In the genomic region with DNA sequence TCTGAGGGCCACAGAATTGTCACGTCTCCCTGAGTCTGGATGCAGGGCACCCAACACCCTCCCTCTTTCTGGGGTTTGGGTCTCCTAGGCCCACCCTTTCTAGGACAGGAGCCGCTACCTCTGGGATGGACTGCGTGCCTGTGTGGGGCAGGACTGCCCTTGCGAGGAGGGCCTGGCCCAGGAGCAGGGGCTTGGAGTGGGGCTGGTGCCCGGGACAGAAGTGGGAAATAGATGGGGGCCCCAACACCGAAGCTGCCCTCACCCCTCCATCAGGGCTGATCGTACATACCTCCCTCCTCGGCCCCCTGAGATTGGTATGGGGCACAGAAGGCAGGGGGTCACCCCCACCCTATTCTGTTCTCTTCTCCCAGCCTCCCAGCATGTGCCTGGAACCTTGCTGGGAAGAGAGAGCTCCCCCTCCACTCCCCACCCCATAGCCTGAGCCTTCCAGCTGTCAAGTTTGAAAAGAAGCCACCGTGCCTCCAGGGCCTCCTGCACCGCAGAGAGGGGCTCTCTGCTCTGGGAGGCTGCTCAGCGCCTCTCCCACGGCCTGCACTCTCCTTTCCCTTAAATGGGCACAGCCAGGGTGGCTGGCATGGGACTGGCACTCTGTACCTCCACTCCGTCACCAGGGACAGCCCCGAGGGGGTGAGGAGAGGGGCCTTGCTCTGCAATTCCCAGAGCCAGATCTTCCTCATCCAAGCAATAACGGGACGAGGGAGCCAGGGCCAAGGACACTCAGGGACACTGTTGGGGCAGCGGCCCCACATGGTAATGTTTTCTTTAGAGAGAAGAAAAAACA, we compare ENCODE assay signal across 15 cellular contexts. TPM values are rescaled to one million over a fixed set of nuclear protein-coding genes. Genes with fewer than 3 reads are reported as not detected.
DNase-seq lines count a peak whose midpoint lies in the region; ATAC-seq and TF ChIP-seq lines count a peak whose summit lies in the region.
"Had no signal": no experiment of that assay in that cellular context is flagged by ENCODE, and none has a peak within 500 bp of the region (broad histone marks: within the 10 kb centered on the region; RNA-seq: fewer than 3 reads in every experiment).

No MANE protein-coding gene starts in this region.

- ATAC-seq in heart right ventricle (peak in 3 of 8 donors; percentile 28 to 39 (median 35)), left cardiac atrium (no peak), GM19035 (IDR thresholded peaks at IDR 0.05; ENCODE audit: unreplicated experiment) (no peak)
- ATAC-seq: left colon, SK-N-SH treated with all-trans-retinoic acid at 6 μM for 48 hours had no signal

- H3K4me1 ChIP-seq in heart right ventricle (peaks cover 0 to 24% (median 17%) of the 10 kb centered on the region in 9 donors), adrenal gland (replicated peaks in 1 of 2) (peaks cover 8 to 16% of the 10 kb centered on the region in 2 donors)
- H3K4me1 ChIP-seq: HAP-1 had no signal

- intact Hi-C loops in heart right ventricle (cut with DNase I) (loop anchor here in 5 of 10 donors (5.0 to 10.0 kb wide), 4 partner anchors 33 to 124 kb away; no protein-coding TSS in a partner anchor), left cardiac atrium (cut with DNase I) (no loop called here), adrenal gland (cut with DNase I) (loop anchor here in 1 of 2 donors (5.0 kb wide), 1 partner anchor 33 kb away; no protein-coding TSS in a partner anchor)

- H3K36me3 Mint-ChIP-seq in neural crest cell (ENCODE audit: low read depth) = no peaks in the 10 kb centered on the region
- H3K36me3 Mint-ChIP-seq: activated naive CD8-positive, alpha-beta T cell treated with anti-CD3 and anti-CD28 coated beads, Interleukin-2, amount 10 ng/mL, durations not matched to agents 7 days and 5 days had no signal

- WGBS in heart right ventricle, 2 donors = 75 to 84% methylated on average over 17 of the region's 17 CpGs
- WGBS in adrenal gland, 4 donors = 61 to 86% (median 81%) methylated on average over 7 to 17 of the region's 17 CpGs

- no peak for TF ChIP-seq CTCF in heart right ventricle (IDR thresholded peaks at IDR 0.05)
- TF ChIP-seq CTCF in neural crest cell (conservative IDR thresholded peaks at IDR 0.05) = no peak
- TF ChIP-seq CTCF in adrenal gland (IDR thresholded peaks at IDR 0.05) = no peak

- DNase-seq in heart right ventricle (no peak), left cardiac atrium (no peak), neural crest cell (ENCODE audit: low read depth, low spot score) (no peak), adrenal gland (no peak), NCI-H2227 (lab: John Stamatoyannopoulos, UW; ENCODE audit: unreplicated experiment) (no peak)
- DNase-seq in activated CD4-positive, CD25-positive, alpha-beta regulatory T cell treated with anti-CD3 and anti-CD28 coated beads, Interleukin-2, amount 50 U/mL, for 72 hours = no peak
- DNase-seq: DMS153; left colon; NCI-H345; stimulated activated CD4-positive, alpha-beta T cell treated with anti-CD3 and anti-CD28 coated beads, Interleukin-4, amount 100 ng/mL, for 4 hours had no signal

- H3K27me3 ChIP-seq in heart right ventricle (peaks cover 13 to 71% (median 62%) of the 10 kb centered on the region in 7 donors), adrenal gland (peaks cover 24% of the 10 kb centered on the region)

- peak overlapping the region; percentile 16 for H3K4me3 Mint-ChIP-seq in neural crest cell

- H3K27ac ChIP-seq in heart right ventricle = peak overlapping the region; percentile 22 to 78 (median 55)
- H3K27ac ChIP-seq in cingulate gyrus (ENCODE audit: low read depth, low read length) = peak overlapping the region; percentile 55
- peak overlapping the region in 1 of 5 donors; percentile 69 for H3K27ac ChIP-seq in adrenal gland

- TF ChIP-seq POLR2A in adrenal gland (IDR thresholded peaks at IDR 0.05) = no peak

- H3K27ac Mint-ChIP-seq in neural crest cell (ENCODE audit: unreplicated experiment) = no peak overlapping the region
- H3K27ac Mint-ChIP-seq: activated naive CD8-positive, alpha-beta T cell treated with anti-CD3 and anti-CD28 coated beads, Interleukin-2, amount 10 ng/mL, durations not matched to agents 7 days and 5 days had no signal

- H3K36me3 ChIP-seq in heart right ventricle (no peaks in the 10 kb centered on the region), adrenal gland (replicated peaks in 1 of 2) (no peaks in the 10 kb centered on the region)
- H3K36me3 ChIP-seq: HAP-1 had no signal

- H3K4me3 ChIP-seq in heart right ventricle = peak overlapping the region in 2 of 10 donors; percentile 17 to 49
- no peak overlapping the region for H3K4me3 ChIP-seq in adrenal gland
- H3K4me3 ChIP-seq: HAP-1 had no signal

- H3K9me3 ChIP-seq in heart right ventricle = no peaks in the 10 kb centered on the region
- no peaks in the 10 kb centered on the region for H3K9me3 ChIP-seq in adrenal gland (replicated peaks in 1 of 3)
- H3K9me3 ChIP-seq: HAP-1 had no signal

- peaks cover 28% of the 10 kb centered on the region for H3K27me3 Mint-ChIP-seq in neural crest cell (ENCODE audit: low read depth)

- no peaks in the 10 kb centered on the region for H3K9me3 Mint-ChIP-seq in neural crest cell
- H3K9me3 Mint-ChIP-seq: activated naive CD8-positive, alpha-beta T cell treated with anti-CD3 and anti-CD28 coated beads, Interleukin-2, amount 10 ng/mL, durations not matched to agents 7 days and 5 days had no signal

- peaks cover 60% of the 10 kb centered on the region for H3K4me1 Mint-ChIP-seq in neural crest cell

RNA-seq across cellular contexts. Expression of a gene that starts 1.8 kb away (rescaled TPM):
- total RNA-seq in heart right ventricle (1 to 10 TPM in 3 of 10 donors, under 1 TPM in 6, not detected in 1; 0.33 to 2.6 (median 0.70) TPM), left cardiac atrium (1 to 10 TPM in 1 of 2 donors, under 1 TPM in 1; 0.74 to 1.1 TPM), neural crest cell (2.8 and 2.9 TPM in 2 replicates), adrenal gland (1 to 10 TPM in 3 of 8 donors, under 1 TPM in 2, not detected in 3; 0.11 to 2.2 (median 1.6) TPM)
- polyA plus RNA-seq in heart right ventricle (1 to 10 TPM in 1 of 2 donors, under 1 TPM in 1; 0.59 to 2.6 TPM), adrenal gland (1 to 10 TPM in 2 of 3 donors, under 1 TPM in 1; 0.97 to 2.6 (median 1.1) TPM)
- total RNA-seq: activated naive CD8-positive, alpha-beta T cell treated with anti-CD3 and anti-CD28 coated beads, Interleukin-2, amount 10 ng/mL, durations not matched to agents 7 days and 5 days had no signal
